10 cellular contexts compared by ENCODE assay signal in the genomic region with DNA sequence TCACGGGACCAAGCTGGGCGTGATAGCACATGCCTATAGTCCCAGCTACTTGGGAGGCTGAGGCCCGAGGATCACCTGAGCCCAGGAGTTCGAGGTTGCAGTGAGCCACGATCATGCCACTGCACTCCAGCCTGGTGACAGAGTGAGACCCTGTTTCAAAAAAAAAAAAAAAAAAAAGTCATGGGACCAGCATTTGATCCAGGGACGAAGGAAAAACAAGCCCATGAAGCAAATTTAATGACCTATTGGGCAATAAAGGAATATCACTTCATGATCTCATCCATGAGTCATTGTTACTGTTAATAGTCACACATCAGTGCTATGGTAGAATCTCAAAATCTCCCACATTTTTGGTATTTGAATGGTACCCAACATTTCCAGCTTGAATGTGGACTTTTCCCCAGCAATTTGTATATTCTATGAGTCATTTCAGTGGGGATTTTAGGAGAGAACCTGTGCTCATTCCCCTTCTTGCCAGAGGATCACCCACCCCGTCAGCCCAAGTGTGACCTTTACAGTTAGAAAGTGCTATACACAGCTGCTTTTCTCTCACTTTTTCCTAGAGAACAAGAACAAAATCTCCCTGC. TPM values are rescaled to one million over a fixed set of nuclear protein-coding genes. Genes with fewer than 3 reads are reported as not detected.
DNase-seq lines count a peak whose midpoint lies in the region; ATAC-seq and TF ChIP-seq lines count a peak whose summit lies in the region.
"Had no signal": no experiment of that assay in that cellular context is flagged by ENCODE, and none has a peak within 500 bp of the region (broad histone marks: within the 10 kb centered on the region; RNA-seq: fewer than 3 reads in every experiment).

No MANE protein-coding gene starts in this region.

- H3K36me3 ChIP-seq in heart right ventricle: peaks cover 0 to 5% (median 0%) of the 10 kb centered on the region in 9 donors

- H3K9me3 Mint-ChIP-seq in activated T-helper 2 cell treated with anti-CD3 and anti-CD28 coated beads, Interferon-gamma antibody, Interleukin-2, Interleukin-4, amounts not matched to agents 10 μg/mL and 5 μg/mL and 100 μg/mL, durations not matched to agents 14 hours and 24 hours and 36 hours: no peaks in the 10 kb centered on the region
- peaks cover 0 to 2% of the 10 kb centered on the region in 2 donors for H3K9me3 Mint-ChIP-seq in stimulated activated naive B cell treated with anti-CD40 and anti-IgM and Interleukin-4, amounts not matched to agents 10 μg/mL and 1 μg/mL and 100 μg/mL, for 72 hours

- peaks cover 0 to 31% (median 7%) of the 10 kb centered on the region in 9 donors for H3K4me1 ChIP-seq in heart right ventricle

- H3K27ac ChIP-seq in heart right ventricle: peak overlapping the region in 7 of 10 donors; percentile 23 to 83 (median 35)

- intact Hi-C loops in activated T-helper 2 cell treated with anti-CD3 and anti-CD28 coated beads, Interferon-gamma antibody, Interleukin-2, Interleukin-4, amounts not matched to agents 10 μg/mL and 5 μg/mL and 100 μg/mL, durations not matched to agents 14 hours and 24 hours and 36 hours (cut with micrococcal nuclease): no loop called here
- intact Hi-C loops in heart right ventricle (cut with DNase I): no loop called here

- peaks cover 3% of the 10 kb centered on the region for H3K36me3 Mint-ChIP-seq in activated T-helper 2 cell treated with anti-CD3 and anti-CD28 coated beads, Interferon-gamma antibody, Interleukin-2, Interleukin-4, amounts not matched to agents 10 μg/mL and 5 μg/mL and 100 μg/mL, durations not matched to agents 14 hours and 24 hours and 36 hours (ENCODE audit: low read depth)
- H3K36me3 Mint-ChIP-seq in stimulated activated naive B cell treated with anti-CD40 and anti-IgM and Interleukin-4, amounts not matched to agents 10 μg/mL and 1 μg/mL and 100 μg/mL, for 72 hours: peaks cover 4 to 18% of the 10 kb centered on the region in 2 donors

- WGBS in heart right ventricle, 2 donors: 86% methylated on average over 7 of the region's 7 CpGs

- peaks cover 6% of the 10 kb centered on the region for H3K4me1 Mint-ChIP-seq in activated T-helper 2 cell treated with anti-CD3 and anti-CD28 coated beads, Interferon-gamma antibody, Interleukin-2, Interleukin-4, amounts not matched to agents 10 μg/mL and 5 μg/mL and 100 μg/mL, durations not matched to agents 14 hours and 24 hours and 36 hours (ENCODE audit: low read depth)
- H3K4me1 Mint-ChIP-seq in stimulated activated naive B cell treated with anti-CD40 and anti-IgM and Interleukin-4, amounts not matched to agents 10 μg/mL and 1 μg/mL and 100 μg/mL, for 72 hours: peaks cover 11 to 19% of the 10 kb centered on the region in 2 donors

- ATAC-seq in heart right ventricle (peak in 7 of 8 donors; percentile 62 to 91 (median 76)), GM21367 (IDR thresholded peaks at IDR 0.05; ENCODE audit: unreplicated experiment) (no peak), HG02623 (IDR thresholded peaks at IDR 0.05; ENCODE audit: unreplicated experiment) (no peak), GM18517 (IDR thresholded peaks at IDR 0.05; ENCODE audit: unreplicated experiment) (no peak)
- peak; percentile 41 to 66 for ATAC-seq in stimulated activated naive B cell treated with anti-CD40 and anti-IgM and Interleukin-4, amounts not matched to agents 10 μg/mL and 1 μg/mL and 100 μg/mL, for 72 hours (replicated peaks)

- peaks cover 0 to 13% (median 0%) of the 10 kb centered on the region in 11 donors for H3K9me3 ChIP-seq in heart right ventricle

- H3K27me3 Mint-ChIP-seq in activated T-helper 2 cell treated with anti-CD3 and anti-CD28 coated beads, Interferon-gamma antibody, Interleukin-2, Interleukin-4, amounts not matched to agents 10 μg/mL and 5 μg/mL and 100 μg/mL, durations not matched to agents 14 hours and 24 hours and 36 hours (ENCODE audit: low read depth): peaks cover 3% of the 10 kb centered on the region
- H3K27me3 Mint-ChIP-seq in stimulated activated naive B cell treated with anti-CD40 and anti-IgM and Interleukin-4, amounts not matched to agents 10 μg/mL and 1 μg/mL and 100 μg/mL, for 72 hours: no peaks in the 10 kb centered on the region

- H3K4me3 Mint-ChIP-seq in activated T-helper 2 cell treated with anti-CD3 and anti-CD28 coated beads, Interferon-gamma antibody, Interleukin-2, Interleukin-4, amounts not matched to agents 10 μg/mL and 5 μg/mL and 100 μg/mL, durations not matched to agents 14 hours and 24 hours and 36 hours (ENCODE audit: low read depth): no peak overlapping the region
- peak overlapping the region in 1 of 2 donors; percentile 21 for H3K4me3 Mint-ChIP-seq in stimulated activated naive B cell treated with anti-CD40 and anti-IgM and Interleukin-4, amounts not matched to agents 10 μg/mL and 1 μg/mL and 100 μg/mL, for 72 hours

- no peak overlapping the region for H3K4me3 ChIP-seq in heart right ventricle

- H3K27ac Mint-ChIP-seq in activated T-helper 2 cell treated with anti-CD3 and anti-CD28 coated beads, Interferon-gamma antibody, Interleukin-2, Interleukin-4, amounts not matched to agents 10 μg/mL and 5 μg/mL and 100 μg/mL, durations not matched to agents 14 hours and 24 hours and 36 hours: peak overlapping the region; percentile 57
- H3K27ac Mint-ChIP-seq in stimulated activated naive B cell treated with anti-CD40 and anti-IgM and Interleukin-4, amounts not matched to agents 10 μg/mL and 1 μg/mL and 100 μg/mL, for 72 hours: peak overlapping the region; percentile 42

- no peaks in the 10 kb centered on the region for H3K27me3 ChIP-seq in heart right ventricle

- TF ChIP-seq CTCF in heart right ventricle (IDR thresholded peaks at IDR 0.05): no peak

- peak; percentile 95 for DNase-seq in HS-5 (ENCODE audit: low read depth)
- no peak for DNase-seq in activated T-helper 2 cell treated with anti-CD3 and anti-CD28 coated beads, Interferon-gamma antibody, Interleukin-2, Interleukin-4, amounts not matched to agents 10 μg/mL and 5 μg/mL and 100 μg/mL, durations not matched to agents 14 hours and 24 hours and 36 hours (ENCODE audit: low spot score)
- DNase-seq in heart right ventricle: no peak
- DNase-seq in stimulated activated naive B cell treated with anti-CD40 and anti-IgM and Interleukin-4, amounts not matched to agents 10 μg/mL and 1 μg/mL and 100 μg/mL, for 72 hours: no peak
- DNase-seq in activated gamma-delta T cell treated with Interleukin-2 at 50 U/mL for 16 hours: no peak
- DNase-seq: NCI-H2081 treated with DMSO at 0.1 percent for 48 hours; stimulated activated CD4-positive, alpha-beta T cell treated with anti-CD3 and anti-CD28 coated beads, Interleukin-4, amount 100 ng/mL, for 1 hour had no signal

RNA-seq across cellular contexts. Expression of a gene that starts 8.5 kb away (rescaled TPM):
- total RNA-seq in activated T-helper 2 cell treated with anti-CD3 and anti-CD28 coated beads, Interferon-gamma antibody, Interleukin-2, Interleukin-4, amounts not matched to agents 10 μg/mL and 5 μg/mL and 100 μg/mL, durations not matched to agents 14 hours and 24 hours and 36 hours: 54.3 and 60.8 TPM in 2 replicates
- 1,000 to 10,000 TPM in 1 of 10 donors, 100 to 1,000 TPM in 9; 720 to 1,111 (median 848) TPM for total RNA-seq in heart right ventricle
- polyA plus RNA-seq in heart right ventricle: 100 to 1,000 TPM; 144 to 208 TPM

RNA-seq across cellular contexts. Expression of a gene that starts 25.8 kb away (rescaled TPM):
- total RNA-seq in activated T-helper 2 cell treated with anti-CD3 and anti-CD28 coated beads, Interferon-gamma antibody, Interleukin-2, Interleukin-4, amounts not matched to agents 10 μg/mL and 5 μg/mL and 100 μg/mL, durations not matched to agents 14 hours and 24 hours and 36 hours: 110 and 114 TPM in 2 replicates
- 10 to 100 TPM; 44.4 to 70.1 (median 47.2) TPM for total RNA-seq in heart right ventricle
- 10 to 100 TPM; 47.8 to 50.4 TPM for polyA plus RNA-seq in heart right ventricle

Comparison
In these comparisons a context has a peak if more than half of its experiments do, and no peak if none do; other contexts are left out.
1. ATAC-seq: peak in heart right ventricle (7 of 8) and stimulated activated naive B cell treated with anti-CD40 and anti-IgM and Interleukin-4, amounts not matched to agents 10 μg/mL and 1 μg/mL and 100 μg/mL, for 72 hours (2 of 2); none in GM21367 (single experiment), HG02623 (single experiment) and GM18517 (single experiment).
2. RNA of a gene that starts 8.5 kb away (total RNA-seq): 720 to 1,111 TPM in heart right ventricle; 54.3 to 60.8 TPM in activated T-helper 2 cell treated with anti-CD3 and anti-CD28 coated beads, Interferon-gamma antibody, Interleukin-2, Interleukin-4, amounts not matched to agents 10 μg/mL and 5 μg/mL and 100 μg/mL, durations not matched to agents 14 hours and 24 hours and 36 hours; every median in the first group is over 10 times any median in the second.